ENCODE assay signal across 12 cellular contexts in the genomic region with DNA sequence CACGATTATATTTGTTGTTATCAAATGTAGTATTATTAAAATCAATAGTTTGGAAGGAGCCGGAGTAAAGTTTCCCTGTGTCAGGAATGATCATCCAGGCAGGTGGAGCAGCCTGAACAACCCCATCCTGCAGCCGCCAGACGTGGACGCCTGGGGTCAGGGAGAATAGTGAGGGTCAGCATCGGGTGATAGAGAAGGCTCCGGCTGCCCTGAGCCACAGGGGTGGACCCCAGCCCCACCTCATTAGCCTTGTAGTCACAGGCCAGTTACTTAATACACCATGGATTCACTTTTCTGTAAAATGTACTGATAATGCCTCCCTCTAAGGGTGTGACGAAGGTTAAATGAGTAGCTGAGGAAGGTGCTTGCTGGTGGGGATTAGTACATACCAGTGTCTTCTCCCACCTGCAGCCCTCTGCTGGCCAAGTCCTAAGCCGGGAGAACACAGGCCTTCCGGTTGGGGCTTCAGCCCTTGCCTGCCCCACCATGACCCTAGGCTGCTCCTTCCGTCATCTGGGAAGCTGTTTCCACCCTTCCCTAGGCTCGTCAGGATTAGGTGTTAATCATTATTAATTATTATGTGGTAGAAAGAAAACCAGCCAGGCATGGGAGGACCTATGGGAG. TPM values are rescaled to one million over a fixed set of nuclear protein-coding genes. Genes with fewer than 3 reads are reported as not detected.
A peak's percentile ranks its signal among the peaks of the same experiment; 100 is the strongest.
DNase-seq lines count a peak whose midpoint lies in the region; ATAC-seq and TF ChIP-seq lines count a peak whose summit lies in the region.
"Had no signal": no experiment of that assay in that cellular context is flagged by ENCODE, and none has a peak within 500 bp of the region (broad histone marks: within the 10 kb centered on the region; RNA-seq: fewer than 3 reads in every experiment).

No MANE protein-coding gene starts in this region.

- H3K27ac Mint-ChIP-seq in activated naive CD4-positive, alpha-beta T cell treated with anti-CD3 and anti-CD28 coated beads, Interleukin-2, amount 50 U/mL, for 24 hours, result peak overlapping the region; percentile 81
- H3K27ac Mint-ChIP-seq in naive thymus-derived CD4-positive, alpha-beta T cell, result peak overlapping the region; percentile 65 to 96 (median 90)
- H3K27ac Mint-ChIP-seq: progenitor cell of endocrine pancreas had no signal

- no peaks in the 10 kb centered on the region for H3K9me3 ChIP-seq in naive thymus-derived CD4-positive, alpha-beta T cell (ENCODE audit: control insufficient read depth in 2 of 3, low read length in 3 of 3)

- H3K4me1 ChIP-seq in naive thymus-derived CD4-positive, alpha-beta T cell (ENCODE audit: control insufficient read depth in 2 of 2, insufficient read depth in 2 of 2, low read length in 2 of 2), result peaks cover 4 to 53% of the 10 kb centered on the region in 2 donors

- H3K27me3 ChIP-seq in naive thymus-derived CD4-positive, alpha-beta T cell (ENCODE audit: control insufficient read depth in 2 of 2, insufficient read depth in 2 of 2, low read length in 2 of 2), result no peaks in the 10 kb centered on the region

- peaks cover 12% of the 10 kb centered on the region for H3K36me3 Mint-ChIP-seq in activated naive CD4-positive, alpha-beta T cell treated with anti-CD3 and anti-CD28 coated beads, Interleukin-2, amount 50 U/mL, for 24 hours
- H3K36me3 Mint-ChIP-seq in naive thymus-derived CD4-positive, alpha-beta T cell, result peaks cover 8 to 54% (median 32%) of the 10 kb centered on the region in 5 donors

- peak overlapping the region; percentile 18 for H3K4me3 ChIP-seq in naive thymus-derived CD4-positive, alpha-beta T cell (ENCODE audit: low read length)

- TF ChIP-seq CTCF in GM12872 (IDR thresholded peaks at IDR 0.05; ENCODE audit: insufficient read depth, low read depth, low read length), result 0 out of 3 replicates have a peak, but pooled peaks have one; percentile 14

- peak overlapping the region; percentile 66 for H3K27ac ChIP-seq in naive thymus-derived CD4-positive, alpha-beta T cell (ENCODE audit: low read depth, low read length)
- H3K27ac ChIP-seq: VCaP had no signal

- CTCF ChIA-PET in naive thymus-derived CD4-positive, alpha-beta T cell (lab: Charles Lee), result interaction anchor here (0.5 to 3.0 kb wide), 2 partner anchors 11 to 12 kb away, joined by 3 to 8 read pairs; no protein-coding TSS in a partner anchor

- H3K36me3 ChIP-seq in naive thymus-derived CD4-positive, alpha-beta T cell (ENCODE audit: control insufficient read depth in 2 of 3, insufficient read depth in 3 of 3, low read length in 3 of 3), result peaks cover 16 to 81% (median 20%) of the 10 kb centered on the region in 3 experiments

- no peaks in the 10 kb centered on the region for H3K9me3 Mint-ChIP-seq in activated naive CD4-positive, alpha-beta T cell treated with anti-CD3 and anti-CD28 coated beads, Interleukin-2, amount 50 U/mL, for 24 hours
- no peaks in the 10 kb centered on the region for H3K9me3 Mint-ChIP-seq in naive thymus-derived CD4-positive, alpha-beta T cell

- H3K4me3 Mint-ChIP-seq in activated naive CD4-positive, alpha-beta T cell treated with anti-CD3 and anti-CD28 coated beads, Interleukin-2, amount 50 U/mL, for 24 hours, result peak overlapping the region; percentile 59
- peak overlapping the region; percentile 70 to 87 (median 82) for H3K4me3 Mint-ChIP-seq in naive thymus-derived CD4-positive, alpha-beta T cell

- no peak for DNase-seq in naive thymus-derived CD4-positive, alpha-beta T cell
- DNase-seq in LoVo (ENCODE audit: low spot score) (no peak), NCI-H69 (lab: John Stamatoyannopoulos, UW) (no peak), NCI-H128 (lab: John Stamatoyannopoulos, UW; ENCODE audit: unreplicated experiment) (no peak)
- DNase-seq: kidney glomerular epithelial cell had no signal

- POLR2A ChIA-PET in naive thymus-derived CD4-positive, alpha-beta T cell (lab: Charles Lee), result interaction anchor here (0.7 to 16.1 kb wide), 8 partner anchors 9 to 53 kb away, joined by 3 to 114 read pairs (median 4); a partner anchor contains a TSS

- H3K27me3 Mint-ChIP-seq in activated naive CD4-positive, alpha-beta T cell treated with anti-CD3 and anti-CD28 coated beads, Interleukin-2, amount 50 U/mL, for 24 hours, result no peaks in the 10 kb centered on the region
- no peaks in the 10 kb centered on the region for H3K27me3 Mint-ChIP-seq in naive thymus-derived CD4-positive, alpha-beta T cell
- H3K27me3 Mint-ChIP-seq: progenitor cell of endocrine pancreas had no signal

- intact Hi-C loops in naive thymus-derived CD4-positive, alpha-beta T cell (cut with micrococcal nuclease), result loop anchor here (1.0 kb wide), 3 partner anchors 8 to 19 kb away; no protein-coding TSS in a partner anchor

- ATAC-seq in HG03342 (IDR thresholded peaks at IDR 0.05; ENCODE audit: unreplicated experiment) (peak; percentile 45), HG03108 (IDR thresholded peaks at IDR 0.05; ENCODE audit: unreplicated experiment) (no peak)
- peak; percentile 52 for ATAC-seq in naive thymus-derived CD4-positive, alpha-beta T cell

- peaks cover 59% of the 10 kb centered on the region for H3K4me1 Mint-ChIP-seq in activated naive CD4-positive, alpha-beta T cell treated with anti-CD3 and anti-CD28 coated beads, Interleukin-2, amount 50 U/mL, for 24 hours
- peaks cover 39 to 80% (median 60%) of the 10 kb centered on the region in 7 donors for H3K4me1 Mint-ChIP-seq in naive thymus-derived CD4-positive, alpha-beta T cell

RNA-seq across cellular contexts. Expression of a gene that starts 14.9 kb away (rescaled TPM):
- total RNA-seq in naive thymus-derived CD4-positive, alpha-beta T cell, result 1 to 10 TPM in 1 of 5 experiments, under 1 TPM in 4; 0.13 to 2.6 (median 0.24) TPM
- polyA plus RNA-seq in naive thymus-derived CD4-positive, alpha-beta T cell, result not detected
- total RNA-seq: NCI-H460 had no signal

RNA-seq across cellular contexts. Expression of a gene that starts 21.5 kb away (rescaled TPM):
- total RNA-seq in naive thymus-derived CD4-positive, alpha-beta T cell, result 10 to 100 TPM; 51.9 to 91.8 (median 76.5) TPM
- 10 to 100 TPM; 45.8 to 69.8 TPM for polyA plus RNA-seq in naive thymus-derived CD4-positive, alpha-beta T cell

RNA-seq across cellular contexts. Expression of a gene that starts 52.8 kb away (rescaled TPM):
- total RNA-seq in naive thymus-derived CD4-positive, alpha-beta T cell, result 10 to 100 TPM; 18.8 to 50.9 (median 26.2) TPM
- polyA plus RNA-seq in naive thymus-derived CD4-positive, alpha-beta T cell, result 10 to 100 TPM; 67.5 to 78.7 TPM
